ENCODE assay signal across 13 cellular contexts in genomic region chr5:40781843-40782409, GRCh38. TPM values are rescaled to one million over a fixed set of nuclear protein-coding genes. Genes with fewer than 3 reads are reported as not detected.
DNase-seq lines count a peak whose midpoint lies in the region; ATAC-seq, FAIRE-seq and TF ChIP-seq lines count a peak whose summit lies in the region.
"Had no signal": no experiment of that assay in that cellular context is flagged by ENCODE, and none has a peak within 500 bp of the region (broad histone marks: within the 10 kb centered on the region; RNA-seq: fewer than 3 reads in every experiment).

No MANE protein-coding gene starts in this region.

- H3K9me3 Mint-ChIP-seq in natural killer cell = no peaks in the 10 kb centered on the region
- no peaks in the 10 kb centered on the region for H3K9me3 Mint-ChIP-seq in natural killer cell treated with Interleukin-12 subunit alpha and Interleukin-12 subunit beta and Interleukin-15 and Interleukin-18, amount 100 ng/mL, for 72 hours
- no peaks in the 10 kb centered on the region for H3K9me3 Mint-ChIP-seq in GM23338

- H3K27me3 ChIP-seq in K562 (ENCODE audit: control insufficient read depth in 2 of 2, insufficient read depth in 2 of 2, low read length in 2 of 2) (no peaks in the 10 kb centered on the region), GM23338 (ENCODE audit: insufficient read depth) (no peaks in the 10 kb centered on the region), adrenal gland (no peaks in the 10 kb centered on the region)
- H3K27me3 ChIP-seq: esophagus squamous epithelium had no signal

- no peak for DNase-seq in natural killer cell
- no peak for DNase-seq in natural killer cell treated with Interleukin-12 subunit alpha and Interleukin-12 subunit beta and Interleukin-15 and Interleukin-18, amount 100 ng/mL, for 72 hours (ENCODE audit: low spot score)
- DNase-seq in K562 (ENCODE audit: extremely low read depth in 1 of 4, low spot score in 3 of 4) = no peak
- no peak for DNase-seq in left ventricle myocardium superior
- DNase-seq in GM23338 (ENCODE audit: low spot score) = no peak
- DNase-seq in adrenal gland = no peak
- no peak for DNase-seq in COLO668 (lab: John Stamatoyannopoulos, UW; ENCODE audit: unreplicated experiment)
- DNase-seq: C1 segment of cervical spinal cord; central memory CD4-positive, alpha-beta T cell; esophagus squamous epithelium; GDM1; SHP77 treated with DMSO at 0.1 percent for 48 hours had no signal

- no peak overlapping the region for H2AFZ ChIP-seq in K562 (ENCODE audit: low read depth, low read length)
- no peak overlapping the region for H2AFZ ChIP-seq in GM23338

- in situ Hi-C loops in K562 (cut with MboI) = no loop called here

- POLR2A ChIA-PET in K562 (lab: Yijun Ruan, JAX) = interaction anchor here (0.8 to 0.9 kb wide), 2 partner anchors 9 to 53 kb away, joined by 4 read pairs; partner anchors contain the start of gene RPL37

- no peak for TF ChIP-seq RAD21 in K562 (CRISPR knock-in tag; conservative IDR thresholded peaks at IDR 0.05 in 1 of 2, IDR thresholded peaks at IDR 0.05 in 1 of 2)

- no peaks in the 10 kb centered on the region for H3K9me1 ChIP-seq in K562 (ENCODE audit: control insufficient read depth, insufficient read depth, low read length)

- H3K4me2 ChIP-seq in K562 (ENCODE audit: insufficient read depth, low read length) = no peak overlapping the region
- H3K4me2 ChIP-seq in GM23338 = no peak overlapping the region

- no peaks in the 10 kb centered on the region for H3K27me3 Mint-ChIP-seq in natural killer cell (ENCODE audit: low read depth in 2 of 2)
- H3K27me3 Mint-ChIP-seq in natural killer cell treated with Interleukin-12 subunit alpha and Interleukin-12 subunit beta and Interleukin-15 and Interleukin-18, amount 100 ng/mL, for 72 hours = no peaks in the 10 kb centered on the region
- H3K27me3 Mint-ChIP-seq in GM23338 (ENCODE audit: insufficient read depth, low read depth, poor library complexity) = no peaks in the 10 kb centered on the region

- peaks cover 10% of the 10 kb centered on the region for H4K20me1 ChIP-seq in K562 (replicated peaks; ENCODE audit: control insufficient read depth, insufficient read depth, low read length)
- peaks cover 33% of the 10 kb centered on the region for H4K20me1 ChIP-seq in GM23338 (replicated peaks; ENCODE audit: insufficient read depth)

- H3K9ac ChIP-seq in K562 (ENCODE audit: insufficient read depth in 1 of 2, low read depth in 2 of 2, low read length in 2 of 2) = no peak overlapping the region

- no TSS peak for BruUV-seq in K562 (replicated peaks; lab: Mats Ljungman, UMichigan)

- peak overlapping the region; percentile 27 to 52 for H3K27ac Mint-ChIP-seq in natural killer cell
- H3K27ac Mint-ChIP-seq in natural killer cell treated with Interleukin-12 subunit alpha and Interleukin-12 subunit beta and Interleukin-15 and Interleukin-18, amount 100 ng/mL, for 72 hours = peak overlapping the region in 1 of 2 donors; percentile 53
- H3K27ac Mint-ChIP-seq in GM23338 = no peak overlapping the region

- H3K36me3 ChIP-seq in K562 (ENCODE audit: control insufficient read depth, insufficient read depth, low read length) (peaks cover 6% of the 10 kb centered on the region; the same call in 2 of the 3 replicates), GM23338 (ENCODE audit: insufficient read depth) (no peaks in the 10 kb centered on the region), adrenal gland (replicated peaks in 1 of 2) (peaks cover 0 to 6% of the 10 kb centered on the region in 2 donors)

- TF ChIP-seq CTCF in natural killer cell (IDR thresholded peaks at IDR 0.05) = no peak
- no peak for TF ChIP-seq CTCF in K562 (IDR thresholded peaks at IDR 0.05 in 2 of 3, conservative IDR thresholded peaks at IDR 0.05 in 1 of 3; ENCODE audit: insufficient read depth in 2 of 3, low read depth in 1 of 3, low read length in 3 of 3)
- no peak for TF ChIP-seq CTCF in GM23338 (conservative IDR thresholded peaks at IDR 0.05; ENCODE audit: low read depth in 2 of 2)
- TF ChIP-seq CTCF in adrenal gland (IDR thresholded peaks at IDR 0.05) = no peak

- no peak for TF ChIP-seq EP300 in K562 (IDR thresholded peaks at IDR 0.05; ENCODE audit: low read length)

- H3K36me3 Mint-ChIP-seq in natural killer cell (no peaks in the 10 kb centered on the region), GM23338 (ENCODE audit: low read depth) (peaks cover 9% of the 10 kb centered on the region; the same call in 1 of the 3 replicates)
- H3K36me3 Mint-ChIP-seq in natural killer cell treated with Interleukin-12 subunit alpha and Interleukin-12 subunit beta and Interleukin-15 and Interleukin-18, amount 100 ng/mL, for 72 hours = peaks cover 5% of the 10 kb centered on the region

- H3K9me3 ChIP-seq in K562 (replicated peaks; ENCODE audit: control insufficient read depth, insufficient read depth, low read depth, low read length) (no peaks in the 10 kb centered on the region), adrenal gland (replicated peaks in 1 of 3) (no peaks in the 10 kb centered on the region)
- H3K9me3 ChIP-seq: esophagus squamous epithelium had no signal

- intact Hi-C loops in natural killer cell (cut with micrococcal nuclease) = no loop called here
- intact Hi-C loops in K562 (cut with micrococcal nuclease) = no loop called here
- intact Hi-C loops in left ventricle myocardium superior (cut with micrococcal nuclease) = no loop called here
- intact Hi-C loops in adrenal gland (cut with DNase I) = no loop called here

- no peak overlapping the region for H3K27ac ChIP-seq in K562 (ENCODE audit: extremely low read depth, low read depth, low read length)
- no peak overlapping the region for H3K27ac ChIP-seq in GM23338 (ENCODE audit: low read depth)
- no peak overlapping the region for H3K27ac ChIP-seq in adrenal gland
- H3K27ac ChIP-seq: esophagus squamous epithelium had no signal

- H3K4me1 ChIP-seq in K562 (replicated peaks in 1 of 2; ENCODE audit: control insufficient read depth in 2 of 2, insufficient read depth in 2 of 2, low read length in 2 of 2) = peaks cover 0 to 3% of the 10 kb centered on the region in 2 experiments; a peak in 1 of 5 replicates
- no peaks in the 10 kb centered on the region for H3K4me1 ChIP-seq in GM23338 (ENCODE audit: insufficient read depth)
- peaks cover 0 to 22% of the 10 kb centered on the region in 2 donors for H3K4me1 ChIP-seq in adrenal gland (replicated peaks in 1 of 2)

- CTCF ChIA-PET in K562 (lab: Yijun Ruan, JAX; ENCODE audit: low intra/inter-chr PET ratio) = no interaction called here

- H3K4me3 Mint-ChIP-seq in natural killer cell = no peak overlapping the region
- H3K4me3 Mint-ChIP-seq in natural killer cell treated with Interleukin-12 subunit alpha and Interleukin-12 subunit beta and Interleukin-15 and Interleukin-18, amount 100 ng/mL, for 72 hours = no peak overlapping the region
- no peak overlapping the region for H3K4me3 Mint-ChIP-seq in GM23338

- H3K4me1 Mint-ChIP-seq in natural killer cell = peaks cover 64 to 66% of the 10 kb centered on the region in 2 donors
- peaks cover 38 to 43% of the 10 kb centered on the region in 2 donors for H3K4me1 Mint-ChIP-seq in natural killer cell treated with Interleukin-12 subunit alpha and Interleukin-12 subunit beta and Interleukin-15 and Interleukin-18, amount 100 ng/mL, for 72 hours (ENCODE audit: low read depth in 2 of 2)
- H3K4me1 Mint-ChIP-seq in GM23338 = no peaks in the 10 kb centered on the region; the same call in 1 of the 3 replicates

- no peak for FAIRE-seq in K562 (lab: Jason Lieb, UNC)

- no peaks in the 10 kb centered on the region for H3F3A ChIP-seq in GM23338 (replicated peaks; ENCODE audit: low read depth)

- no peak for TF ChIP-seq POLR2A in K562 (conservative IDR thresholded peaks at IDR 0.05)
- TF ChIP-seq POLR2A in adrenal gland (IDR thresholded peaks at IDR 0.05) = no peak

- H3K4me3 ChIP-seq in K562 (no peak overlapping the region), GM23338 (no peak overlapping the region), adrenal gland (no peak overlapping the region)
- H3K4me3 ChIP-seq: esophagus squamous epithelium had no signal

- peaks cover 90% of the 10 kb centered on the region for H3K79me2 ChIP-seq in K562 (ENCODE audit: control insufficient read depth, insufficient read depth, low read length)
- peaks cover 90% of the 10 kb centered on the region for H3K79me2 ChIP-seq in GM23338 (replicated peaks; ENCODE audit: insufficient read depth)

- no peak for ATAC-seq in natural killer cell
- ATAC-seq in natural killer cell treated with Interleukin-12 subunit alpha and Interleukin-12 subunit beta and Interleukin-15 and Interleukin-18, amount 100 ng/mL, for 72 hours = no peak
- no peak; the same call in 2 of the 3 replicates for ATAC-seq in K562
- ATAC-seq in left ventricle myocardium superior = peak; percentile 92
- no peak for ATAC-seq in GM23338
- ATAC-seq in HG02610 (IDR thresholded peaks at IDR 0.05; ENCODE audit: unreplicated experiment) = no peak

- no peaks in the 10 kb centered on the region for H3K9me2 ChIP-seq in GM23338 (ENCODE audit: insufficient read depth)

RNA-seq across cellular contexts. Expression of gene PRKAA1, which starts 16.2 kb away (rescaled TPM):
- total RNA-seq in natural killer cell (100 to 1,000 TPM; 120 to 165 (median 122) TPM), K562 (2014; rRNA removed) (38.9 and 84.0 TPM in 2 replicates), K562 (2014; rRNA removed; fragmentation: Illumina TruSeq; extraction: Trizol) (63.8 and 83.6 TPM in 2 replicates), K562 (2015; rRNA removed; fragmentation: Illumina TruSeq; extraction: Trizol) (53.1 and 62.5 TPM in 2 replicates), K562 (2021) (47.9 and 51.4 TPM in 2 replicates), left ventricle myocardium superior (35.9 TPM), adrenal gland (100 to 1,000 TPM in 1 of 8 donors, 10 to 100 TPM in 7; 42.5 to 100 (median 62.4) TPM)
- 10 to 100 TPM; 92.3 to 94.9 TPM for total RNA-seq in natural killer cell treated with Interleukin-12 subunit alpha and Interleukin-12 subunit beta and Interleukin-15 and Interleukin-18, amount 100 ng/mL, for 72 hours
- 53.7 and 136 TPM in 2 replicates for total RNA-seq in K562 (2011; cell fraction: chromatin; rRNA removed; ENCODE audit: low replicate concordance)
- 22.5 and 33.7 TPM in 2 replicates for total RNA-seq in K562 (2011; cell fraction: nucleolus; rRNA removed)
- 64.7 and 85.0 TPM in 2 replicates for total RNA-seq in K562 (2011; cell fraction: nucleoplasm; rRNA removed)
- polyA plus RNA-seq in K562 (2011; rRNA removed) (43.7 and 45.5 TPM in 2 replicates), K562 (2014; fragmentation: Illumina TruSeq; extraction: Trizol) (75.2 and 76.5 TPM in 2 replicates), K562 (2014; fragmentation: Nextera tagmentation; extraction: Ambion mirVana) (10 to 100 TPM; 24.5 to 37.3 TPM), K562 (2014; rRNA removed) (44.8 and 47.2 TPM in 2 replicates), GM23338 (2016; fragmentation: Nextera tagmentation; extraction: Ambion mirVana) (7.8 and 10.3 TPM in 2 replicates), adrenal gland (10 to 100 TPM; 19.5 to 58.3 (median 21.4) TPM)
- polyA plus RNA-seq in K562 (2011; cell fraction: cytosol; rRNA removed) = 9.0 and 21.8 TPM in 2 replicates
- polyA plus RNA-seq in K562 (2011; cell fraction: nucleus; rRNA removed) = 54.8 and 56.8 TPM in 2 replicates
- polyA plus RNA-seq in K562 (2012) = 27.2 and 43.0 TPM in 2 replicates
- 68.4 and 94.3 TPM in 2 replicates for polyA minus RNA-seq in K562 (2011; rRNA and poly(A)+ RNA removed)
- 34.6 and 34.9 TPM in 2 replicates for polyA minus RNA-seq in K562 (2011; cell fraction: cytosol; rRNA and poly(A)+ RNA removed)
- polyA minus RNA-seq in K562 (2011; cell fraction: nucleus; rRNA and poly(A)+ RNA removed) = 28.3 and 39.3 TPM in 2 replicates
- 35.0 and 35.9 TPM in 2 replicates for total RNA-seq in GM23338 (2014; rRNA removed; shearing (Covaris generic))

RNA-seq across cellular contexts. Expression of gene TTC33, which starts 26.2 kb away (rescaled TPM):
- total RNA-seq in natural killer cell (10 to 100 TPM in 2 of 3 donors, 1 to 10 TPM in 1; 7.3 to 11.4 (median 10.0) TPM), K562 (2014; rRNA removed) (9.3 and 21.6 TPM in 2 replicates), K562 (2014; rRNA removed; fragmentation: Illumina TruSeq; extraction: Trizol) (21.7 and 25.8 TPM in 2 replicates), K562 (2015; rRNA removed; fragmentation: Illumina TruSeq; extraction: Trizol) (21.6 and 21.9 TPM in 2 replicates), K562 (2021) (11.5 and 12.1 TPM in 2 replicates), left ventricle myocardium superior (14.8 TPM), adrenal gland (10 to 100 TPM in 6 of 8 donors, 1 to 10 TPM in 2; 5.9 to 26.4 (median 15.3) TPM)
- 10 to 100 TPM; 13.5 to 16.9 TPM for total RNA-seq in natural killer cell treated with Interleukin-12 subunit alpha and Interleukin-12 subunit beta and Interleukin-15 and Interleukin-18, amount 100 ng/mL, for 72 hours
- 6.4 and 9.6 TPM in 2 replicates for total RNA-seq in K562 (2011; cell fraction: chromatin; rRNA removed; ENCODE audit: low replicate concordance)
- total RNA-seq in K562 (2011; cell fraction: nucleolus; rRNA removed) = 1.7 and 2.3 TPM in 2 replicates
- 3.5 and 6.2 TPM in 2 replicates for total RNA-seq in K562 (2011; cell fraction: nucleoplasm; rRNA removed)
- polyA plus RNA-seq in K562 (2011; rRNA removed) (9.1 and 13.3 TPM in 2 replicates), K562 (2014; fragmentation: Illumina TruSeq; extraction: Trizol) (18.2 and 18.9 TPM in 2 replicates), K562 (2014; fragmentation: Nextera tagmentation; extraction: Ambion mirVana) (10 to 100 TPM; 21.1 to 24.9 TPM), K562 (2014; rRNA removed) (11.9 and 13.5 TPM in 2 replicates), GM23338 (2016; fragmentation: Nextera tagmentation; extraction: Ambion mirVana) (4.0 and 4.1 TPM in 2 replicates), adrenal gland (10 to 100 TPM in 1 of 3 donors, 1 to 10 TPM in 2; 5.8 to 19.6 (median 7.6) TPM)
- polyA plus RNA-seq in K562 (2011; cell fraction: cytosol; rRNA removed) = 0.81 and 2.6 TPM in 2 replicates
- polyA plus RNA-seq in K562 (2011; cell fraction: nucleus; rRNA removed) = 2.8 and 3.3 TPM in 2 replicates
- polyA plus RNA-seq in K562 (2012) = 8.2 and 10.4 TPM in 2 replicates
- polyA minus RNA-seq in K562 (2011; rRNA and poly(A)+ RNA removed) = 23.7 and 30.5 TPM in 2 replicates
- polyA minus RNA-seq in K562 (2011; cell fraction: cytosol; rRNA and poly(A)+ RNA removed) = 9.7 and 11.4 TPM in 2 replicates
- 2.8 and 5.7 TPM in 2 replicates for polyA minus RNA-seq in K562 (2011; cell fraction: nucleus; rRNA and poly(A)+ RNA removed)
- total RNA-seq in GM23338 (2014; rRNA removed; shearing (Covaris generic)) = 11.5 and 12.9 TPM in 2 replicates

RNA-seq across cellular contexts. Expression of gene RPL37, which starts 53.1 kb away (rescaled TPM):
- total RNA-seq in natural killer cell = 1,000 to 10,000 TPM in 2 of 3 donors, 100 to 1,000 TPM in 1; 961 to 1,288 (median 1,179) TPM
- total RNA-seq in natural killer cell treated with Interleukin-12 subunit alpha and Interleukin-12 subunit beta and Interleukin-15 and Interleukin-18, amount 100 ng/mL, for 72 hours = 1,000 to 10,000 TPM in 1 of 2 donors, 100 to 1,000 TPM in 1; 886 to 1,034 TPM
- total RNA-seq in K562 (2011; cell fraction: chromatin; rRNA removed; ENCODE audit: low replicate concordance) = 455 and 632 TPM in 2 replicates
- total RNA-seq in K562 (2011; cell fraction: nucleolus; rRNA removed) = 1,125 and 1,211 TPM in 2 replicates
- 1,524 and 2,774 TPM in 2 replicates for total RNA-seq in K562 (2011; cell fraction: nucleoplasm; rRNA removed)
- 5,204 and 7,963 TPM in 2 replicates for total RNA-seq in K562 (2014; rRNA removed)
- total RNA-seq in K562 (2014; rRNA removed; fragmentation: Illumina TruSeq; extraction: Trizol) = 3,395 and 3,802 TPM in 2 replicates
- 4,310 and 4,463 TPM in 2 replicates for total RNA-seq in K562 (2015; rRNA removed; fragmentation: Illumina TruSeq; extraction: Trizol)
- 2,342 and 2,650 TPM in 2 replicates for total RNA-seq in K562 (2021)
- polyA plus RNA-seq in K562 (2011; rRNA removed) = 6,044 and 6,139 TPM in 2 replicates
- polyA plus RNA-seq in K562 (2011; cell fraction: cytosol; rRNA removed) = 329 and 533 TPM in 2 replicates
- polyA plus RNA-seq in K562 (2011; cell fraction: nucleus; rRNA removed) = 2,322 and 3,371 TPM in 2 replicates
- 4,656 and 6,426 TPM in 2 replicates for polyA plus RNA-seq in K562 (2012)
- 4,091 and 6,277 TPM in 2 replicates for polyA plus RNA-seq in K562 (2014; fragmentation: Illumina TruSeq; extraction: Trizol)
- 1,000 to 10,000 TPM; 2,628 to 3,207 TPM for polyA plus RNA-seq in K562 (2014; fragmentation: Nextera tagmentation; extraction: Ambion mirVana)
- polyA plus RNA-seq in K562 (2014; rRNA removed) = 4,956 and 6,483 TPM in 2 replicates
- 3,539 and 4,030 TPM in 2 replicates for polyA minus RNA-seq in K562 (2011; rRNA and poly(A)+ RNA removed)
- polyA minus RNA-seq in K562 (2011; cell fraction: cytosol; rRNA and poly(A)+ RNA removed) = 984 and 1,025 TPM in 2 replicates
- polyA minus RNA-seq in K562 (2011; cell fraction: nucleus; rRNA and poly(A)+ RNA removed) = 350 and 581 TPM in 2 replicates
- total RNA-seq in left ventricle myocardium superior = 619 TPM
- total RNA-seq in GM23338 (2014; rRNA removed; shearing (Covaris generic)) = 70.1 and 104 TPM in 2 replicates
- polyA plus RNA-seq in GM23338 (2016; fragmentation: Nextera tagmentation; extraction: Ambion mirVana) = 3,283 and 3,957 TPM in 2 replicates
- total RNA-seq in adrenal gland = 1,000 to 10,000 TPM in 2 of 8 donors, 100 to 1,000 TPM in 6; 171 to 1,070 (median 566) TPM
- 1,000 to 10,000 TPM; 1,448 to 3,068 (median 1,451) TPM for polyA plus RNA-seq in adrenal gland

RNA-seq across cellular contexts. Expression of gene CARD6, which starts 59.2 kb away (rescaled TPM):
- total RNA-seq in natural killer cell = 1 to 10 TPM; 3.4 to 5.2 (median 3.9) TPM
- 10 to 100 TPM in 1 of 2 donors, 1 to 10 TPM in 1; 3.7 to 11.2 TPM for total RNA-seq in natural killer cell treated with Interleukin-12 subunit alpha and Interleukin-12 subunit beta and Interleukin-15 and Interleukin-18, amount 100 ng/mL, for 72 hours
- 3.9 and 8.2 TPM in 2 replicates for total RNA-seq in K562 (2011; cell fraction: chromatin; rRNA removed; ENCODE audit: low replicate concordance)
- 3.3 and 3.8 TPM in 2 replicates for total RNA-seq in K562 (2011; cell fraction: nucleolus; rRNA removed)
- 4.4 and 4.8 TPM in 2 replicates for total RNA-seq in K562 (2011; cell fraction: nucleoplasm; rRNA removed)
- 3.5 and 3.9 TPM in 2 replicates for total RNA-seq in K562 (2014; rRNA removed)
- total RNA-seq in K562 (2014; rRNA removed; fragmentation: Illumina TruSeq; extraction: Trizol) = 7.3 and 9.0 TPM in 2 replicates
- total RNA-seq in K562 (2015; rRNA removed; fragmentation: Illumina TruSeq; extraction: Trizol) = 6.0 and 6.3 TPM in 2 replicates
- total RNA-seq in K562 (2021) = 5.2 and 5.9 TPM in 2 replicates
- polyA plus RNA-seq in K562 (2011; rRNA removed) = 3.5 and 7.4 TPM in 2 replicates
- polyA plus RNA-seq in K562 (2011; cell fraction: cytosol; rRNA removed) = 2.6 and 3.0 TPM in 2 replicates
- polyA plus RNA-seq in K562 (2011; cell fraction: nucleus; rRNA removed) = 1.1 and 1.6 TPM in 2 replicates
- polyA plus RNA-seq in K562 (2012) = 3.7 and 5.6 TPM in 2 replicates
- 7.4 and 8.3 TPM in 2 replicates for polyA plus RNA-seq in K562 (2014; fragmentation: Illumina TruSeq; extraction: Trizol)
- polyA plus RNA-seq in K562 (2014; fragmentation: Nextera tagmentation; extraction: Ambion mirVana) = 1 to 10 TPM; 3.7 to 4.1 TPM
- polyA plus RNA-seq in K562 (2014; rRNA removed) = 4.5 and 5.8 TPM in 2 replicates
- polyA minus RNA-seq in K562 (2011; rRNA and poly(A)+ RNA removed) = 5.4 and 9.9 TPM in 2 replicates
- polyA minus RNA-seq in K562 (2011; cell fraction: cytosol; rRNA and poly(A)+ RNA removed) = 2.6 and 5.0 TPM in 2 replicates
- polyA minus RNA-seq in K562 (2011; cell fraction: nucleus; rRNA and poly(A)+ RNA removed) = 1.3 and 1.6 TPM in 2 replicates
- 6.4 TPM for total RNA-seq in left ventricle myocardium superior
- 0.23 and 0.45 TPM in 2 replicates for total RNA-seq in GM23338 (2014; rRNA removed; shearing (Covaris generic))
- polyA plus RNA-seq in GM23338 (2016; fragmentation: Nextera tagmentation; extraction: Ambion mirVana) = 0.28 and 0.32 TPM in 2 replicates
- total RNA-seq in adrenal gland = 10 to 100 TPM; 15.5 to 33.1 (median 28.4) TPM
- polyA plus RNA-seq in adrenal gland = 10 to 100 TPM in 1 of 3 donors, 1 to 10 TPM in 2; 6.5 to 18.9 (median 9.9) TPM
